Comparison of ENCODE assay signal across 40 cellular contexts in genomic region chr16:48204825-48205151, GRCh38. TPM values are rescaled to one million over a fixed set of nuclear protein-coding genes. Genes with fewer than 3 reads are reported as not detected.
"Had no signal": no experiment of that assay in that cellular context is flagged by ENCODE, and none has a peak within 500 bp of the region (broad histone marks: within the 10 kb centered on the region; RNA-seq: fewer than 3 reads in every experiment).

No MANE protein-coding gene starts in this region.

- H3K4me1 Mint-ChIP-seq: activated CD4-positive, alpha-beta T cell treated with anti-CD3 and anti-CD28 coated beads for 36 hours; activated CD4-positive, alpha-beta T cell treated with anti-CD3 and anti-CD28 coated beads, Interleukin-2, amount 10 ng/mL, durations not matched to agents 24 days and 14 days; activated CD8-positive, alpha-beta memory T cell treated with anti-CD3 and anti-CD28 coated beads, Interleukin-2, amount 10 ng/mL, durations not matched to agents 7 days and 5 days; activated naive CD4-positive, alpha-beta T cell treated with anti-CD3 and anti-CD28 coated beads, Interleukin-2, amount 50 U/mL, for 24 hours; activated naive CD8-positive, alpha-beta T cell treated with anti-CD3 and anti-CD28 coated beads for 36 hours; activated naive CD8-positive, alpha-beta T cell treated with anti-CD3 and anti-CD28 coated beads, Interleukin-2, amount 50 U/mL, for 24 hours; brain; T-helper 17 cell had no signal

- ATAC-seq: activated CD4-positive, alpha-beta T cell treated with anti-CD3 and anti-CD28 coated beads for 36 hours; activated CD8-positive, alpha-beta memory T cell treated with anti-CD3 and anti-CD28 coated beads, Interleukin-2, amount 10 ng/mL, durations not matched to agents 7 days and 5 days; activated CD8-positive, alpha-beta T cell treated with anti-CD3 and anti-CD28 coated beads, Interleukin-2, amount 10 ng/mL, durations not matched to agents 7 days and 5 days; activated naive CD8-positive, alpha-beta T cell treated with anti-CD3 and anti-CD28 coated beads, Interleukin-2, amount 50 U/mL, for 24 hours; T-helper 17 cell had no signal

- H3K9me3 ChIP-seq: adrenal gland, breast epithelium, colonic mucosa, esophagus squamous epithelium had no signal

- DNase-seq: activated CD4-positive, alpha-beta memory T cell treated with anti-CD3 and anti-CD28 coated beads for 36 hours; activated CD4-positive, alpha-beta T cell treated with anti-CD3 and anti-CD28 coated beads for 36 hours; activated CD4-positive, alpha-beta T cell treated with anti-CD3 and anti-CD28 coated beads, Interleukin-2, amount 10 ng/mL, durations not matched to agents 24 days and 14 days; activated CD4-positive, CD25-positive, alpha-beta regulatory T cell; activated CD4-positive, CD25-positive, alpha-beta regulatory T cell treated with anti-CD3 and anti-CD28 coated beads, Interleukin-2, amount 50 U/mL, for 72 hours; activated CD8-positive, alpha-beta memory T cell treated with anti-CD3 and anti-CD28 coated beads, Interleukin-2, amount 10 ng/mL, durations not matched to agents 7 days and 5 days; activated CD8-positive, alpha-beta memory T cell treated with anti-CD3 and anti-CD28 coated beads, Interleukin-2, amount 50 U/mL, for 4 hours; activated CD8-positive, alpha-beta T cell treated with anti-CD3 and anti-CD28 coated beads, Interleukin-2, amount 10 ng/mL, durations not matched to agents 7 days and 5 days; activated effector memory CD4-positive, alpha-beta T cell treated with anti-CD3 and anti-CD28 coated beads, Interleukin-2, amount 50 U/mL, for 16 hours; activated naive CD4-positive, alpha-beta T cell treated with anti-CD3 and anti-CD28 coated beads for 36 hours; activated naive CD8-positive, alpha-beta T cell treated with anti-CD3 and anti-CD28 coated beads for 36 hours; activated naive CD8-positive, alpha-beta T cell treated with anti-CD3 and anti-CD28 coated beads, Interleukin-2, amount 50 U/mL, for 24 hours; activated T-cell treated with anti-CD3 and anti-CD28 coated beads, Interleukin-2, amount 50 U/mL, for 1 hour; activated T-cell treated with anti-CD3 and anti-CD28 coated beads, Interleukin-2, amount 50 U/mL, for 48 hours; adrenal gland; amygdala; aorta; central memory CD4-positive, alpha-beta T cell; cerebellar nuclear complex; effector CD8-positive, alpha-beta T cell; esophagus squamous epithelium; foreskin melanocyte; T-helper 1 cell; T-helper 17 cell; T1000 had no signal

- H3K27me3 ChIP-seq: adrenal gland, breast epithelium, cardiac muscle cell, colonic mucosa had no signal

- H3K36me3 ChIP-seq: adrenal gland, breast epithelium, cardiac muscle cell, colonic mucosa, esophagus squamous epithelium had no signal

- H3K4me3 Mint-ChIP-seq: activated CD4-positive, alpha-beta memory T cell treated with anti-CD3 and anti-CD28 coated beads for 36 hours; activated CD4-positive, alpha-beta T cell treated with anti-CD3 and anti-CD28 coated beads for 36 hours; activated CD4-positive, alpha-beta T cell treated with anti-CD3 and anti-CD28 coated beads, Interleukin-2, amount 10 ng/mL, durations not matched to agents 24 days and 14 days; activated CD8-positive, alpha-beta memory T cell treated with anti-CD3 and anti-CD28 coated beads, Interleukin-2, amount 10 ng/mL, durations not matched to agents 7 days and 5 days; activated CD8-positive, alpha-beta T cell treated with anti-CD3 and anti-CD28 coated beads, Interleukin-2, amount 10 ng/mL, durations not matched to agents 7 days and 5 days; activated naive CD4-positive, alpha-beta T cell treated with anti-CD3 and anti-CD28 coated beads for 36 hours; activated naive CD4-positive, alpha-beta T cell treated with anti-CD3 and anti-CD28 coated beads, Interleukin-2, amount 50 U/mL, for 24 hours; activated naive CD8-positive, alpha-beta T cell treated with anti-CD3 and anti-CD28 coated beads for 36 hours; activated naive CD8-positive, alpha-beta T cell treated with anti-CD3 and anti-CD28 coated beads, Interleukin-2, amount 50 U/mL, for 24 hours; activated T-helper 1 cell treated with anti-CD3 and anti-CD28 coated beads, Interleukin-12 subunit alpha, Interleukin-12 subunit beta, Interleukin-2, Interleukin-4 antibody, amounts not matched to agents 30 ng/mL and 10 ng/mL and 1 ng/mL, durations not matched to agents 14 hours and 24 hours and 36 hours; brain; T-helper 17 cell; T-helper 2 cell treated with Interferon-gamma antibody and Interleukin-4, amounts not matched to agents 5 μg/mL and 100 μg/mL, for 36 hours had no signal

- H3K4me1 ChIP-seq: adrenal gland, breast epithelium, colonic mucosa, esophagus squamous epithelium had no signal

- H3K27ac ChIP-seq: adrenal gland, breast epithelium, cardiac muscle cell, colonic mucosa, epithelial cell of prostate, esophagus squamous epithelium had no signal

- H3K4me3 ChIP-seq: adrenal gland, breast epithelium, cardiac muscle cell, colonic mucosa, esophagus squamous epithelium had no signal

- H3K27ac Mint-ChIP-seq: activated CD4-positive, alpha-beta memory T cell treated with anti-CD3 and anti-CD28 coated beads for 36 hours; activated CD4-positive, alpha-beta T cell treated with anti-CD3 and anti-CD28 coated beads for 36 hours; activated CD4-positive, alpha-beta T cell treated with anti-CD3 and anti-CD28 coated beads, Interleukin-2, amount 10 ng/mL, durations not matched to agents 24 days and 14 days; activated CD8-positive, alpha-beta memory T cell treated with anti-CD3 and anti-CD28 coated beads, Interleukin-2, amount 10 ng/mL, durations not matched to agents 7 days and 5 days; activated CD8-positive, alpha-beta T cell treated with anti-CD3 and anti-CD28 coated beads, Interleukin-2, amount 10 ng/mL, durations not matched to agents 7 days and 5 days; activated naive CD4-positive, alpha-beta T cell treated with anti-CD3 and anti-CD28 coated beads for 36 hours; activated naive CD4-positive, alpha-beta T cell treated with anti-CD3 and anti-CD28 coated beads, Interleukin-2, amount 50 U/mL, for 24 hours; activated naive CD8-positive, alpha-beta T cell treated with anti-CD3 and anti-CD28 coated beads for 36 hours; activated naive CD8-positive, alpha-beta T cell treated with anti-CD3 and anti-CD28 coated beads, Interleukin-2, amount 50 U/mL, for 24 hours; activated T-helper 1 cell treated with anti-CD3 and anti-CD28 coated beads, Interleukin-12 subunit alpha, Interleukin-12 subunit beta, Interleukin-2, Interleukin-4 antibody, amounts not matched to agents 30 ng/mL and 10 ng/mL and 1 ng/mL, durations not matched to agents 14 hours and 24 hours and 36 hours; activated T-helper 2 cell treated with anti-CD3 and anti-CD28 coated beads, Interferon-gamma antibody, Interleukin-2, Interleukin-4, amounts not matched to agents 10 μg/mL and 5 μg/mL and 100 μg/mL, durations not matched to agents 14 hours and 24 hours and 36 hours; brain; T-helper 17 cell; T-helper 2 cell treated with Interferon-gamma antibody and Interleukin-4, amounts not matched to agents 5 μg/mL and 100 μg/mL, for 36 hours had no signal

- H3K36me3 Mint-ChIP-seq: activated CD4-positive, alpha-beta memory T cell treated with anti-CD3 and anti-CD28 coated beads for 36 hours; activated CD8-positive, alpha-beta memory T cell treated with anti-CD3 and anti-CD28 coated beads, Interleukin-2, amount 10 ng/mL, durations not matched to agents 7 days and 5 days; activated naive CD4-positive, alpha-beta T cell treated with anti-CD3 and anti-CD28 coated beads, Interleukin-2, amount 50 U/mL, for 24 hours; activated naive CD8-positive, alpha-beta T cell treated with anti-CD3 and anti-CD28 coated beads for 36 hours; brain had no signal

- H3K9me3 Mint-ChIP-seq: activated CD4-positive, alpha-beta memory T cell treated with anti-CD3 and anti-CD28 coated beads for 36 hours; activated CD4-positive, alpha-beta T cell treated with anti-CD3 and anti-CD28 coated beads, Interleukin-2, amount 10 ng/mL, durations not matched to agents 24 days and 14 days; activated naive CD4-positive, alpha-beta T cell treated with anti-CD3 and anti-CD28 coated beads for 36 hours; activated naive CD4-positive, alpha-beta T cell treated with anti-CD3 and anti-CD28 coated beads, Interleukin-2, amount 50 U/mL, for 24 hours; activated naive CD8-positive, alpha-beta T cell treated with anti-CD3 and anti-CD28 coated beads for 36 hours; activated naive CD8-positive, alpha-beta T cell treated with anti-CD3 and anti-CD28 coated beads, Interleukin-2, amount 50 U/mL, for 24 hours; activated T-helper 1 cell treated with anti-CD3 and anti-CD28 coated beads, Interleukin-12 subunit alpha, Interleukin-12 subunit beta, Interleukin-2, Interleukin-4 antibody, amounts not matched to agents 30 ng/mL and 10 ng/mL and 1 ng/mL, durations not matched to agents 14 hours and 24 hours and 36 hours; activated T-helper 2 cell treated with anti-CD3 and anti-CD28 coated beads, Interferon-gamma antibody, Interleukin-2, Interleukin-4, amounts not matched to agents 10 μg/mL and 5 μg/mL and 100 μg/mL, durations not matched to agents 14 hours and 24 hours and 36 hours; brain; T-helper 2 cell treated with Interferon-gamma antibody and Interleukin-4, amounts not matched to agents 5 μg/mL and 100 μg/mL, for 36 hours had no signal

RNA-seq across cellular contexts. Expression of gene ABCC11, which starts 42.6 kb away (rescaled TPM):
- total RNA-seq: activated CD8-positive, alpha-beta T cell treated with anti-CD3 and anti-CD28 coated beads, Interleukin-2, amount 10 ng/mL, durations not matched to agents 7 days and 5 days; activated T-helper 1 cell treated with anti-CD3 and anti-CD28 coated beads, Interleukin-12 subunit alpha, Interleukin-12 subunit beta, Interleukin-2, Interleukin-4 antibody, amounts not matched to agents 30 ng/mL and 10 ng/mL and 1 ng/mL, durations not matched to agents 14 hours and 24 hours and 36 hours; aorta; colonic mucosa; dermis microvascular lymphatic vessel endothelial cell; endothelial cell of umbilical vein; T-helper 17 cell had no signal

RNA-seq across cellular contexts. Expression of gene ABCC12, which starts 49.0 kb away (rescaled TPM):
- total RNA-seq: activated CD4-positive, alpha-beta memory T cell treated with anti-CD3 and anti-CD28 coated beads for 36 hours; activated CD4-positive, alpha-beta T cell treated with anti-CD3 and anti-CD28 coated beads for 36 hours; activated CD4-positive, alpha-beta T cell treated with anti-CD3 and anti-CD28 coated beads, Interleukin-2, amount 10 ng/mL, durations not matched to agents 24 days and 14 days; activated CD8-positive, alpha-beta memory T cell treated with anti-CD3 and anti-CD28 coated beads for 36 hours; activated CD8-positive, alpha-beta memory T cell treated with anti-CD3 and anti-CD28 coated beads, Interleukin-2, amount 10 ng/mL, durations not matched to agents 7 days and 5 days; activated CD8-positive, alpha-beta T cell treated with anti-CD3 and anti-CD28 coated beads, Interleukin-2, amount 10 ng/mL, durations not matched to agents 7 days and 5 days; activated naive CD4-positive, alpha-beta T cell treated with anti-CD3 and anti-CD28 coated beads for 36 hours; activated naive CD8-positive, alpha-beta T cell treated with anti-CD3 and anti-CD28 coated beads for 36 hours; activated T-helper 1 cell treated with anti-CD3 and anti-CD28 coated beads, Interleukin-12 subunit alpha, Interleukin-12 subunit beta, Interleukin-2, Interleukin-4 antibody, amounts not matched to agents 30 ng/mL and 10 ng/mL and 1 ng/mL, durations not matched to agents 14 hours and 24 hours and 36 hours; activated T-helper 2 cell treated with anti-CD3 and anti-CD28 coated beads, Interferon-gamma antibody, Interleukin-2, Interleukin-4, amounts not matched to agents 10 μg/mL and 5 μg/mL and 100 μg/mL, durations not matched to agents 14 hours and 24 hours and 36 hours; adrenal gland; aorta; cardiac muscle cell; colonic mucosa; dermis microvascular lymphatic vessel endothelial cell; endothelial cell of umbilical vein; esophagus squamous epithelium; fibroblast of lung; fibroblast of villous mesenchyme; T-helper 17 cell had no signal
- polyA plus RNA-seq: adrenal gland, cardiac muscle cell, endothelial cell of umbilical vein, esophagus, fibroblast of lung had no signal
